11 cellular contexts compared by ENCODE assay signal in genomic region chr17:28675980-28676379, GRCh38. TPM values are rescaled to one million over a fixed set of nuclear protein-coding genes. Genes with fewer than 3 reads are reported as not detected.
DNase-seq lines count a peak whose midpoint lies in the region; ATAC-seq and TF ChIP-seq lines count a peak whose summit lies in the region.
"Had no signal": no experiment of that assay in that cellular context is flagged by ENCODE, and none has a peak within 500 bp of the region (broad histone marks: within the 10 kb centered on the region; RNA-seq: fewer than 3 reads in every experiment).

No MANE protein-coding gene starts in this region.

- no peak for ATAC-seq in stimulated activated naive CD8-positive, alpha-beta T cell treated with anti-CD3 and anti-CD28 coated beads, Interleukin-15, Interleukin-2, amounts not matched to agents 100 U/mL and 50 U/mL, for 24 hours

- in situ Hi-C loops in brain microvascular endothelial cell (cut with HindIII; ENCODE audit: low pct_ligation_motif_present, low sequenced_read_pairs) = no loop called here

- H2AFZ ChIP-seq in osteoblast (ENCODE audit: low read length) = no peak overlapping the region

- TF ChIP-seq CTCF in NB4 (IDR thresholded peaks at IDR 0.05; ENCODE audit: low read depth, low read length) (peak; percentile 32), brain microvascular endothelial cell (IDR thresholded peaks at IDR 0.05; ENCODE audit: low read depth, low read length, missing control alignments) (peak; percentile 51), osteoblast (IDR thresholded peaks at IDR 0.05; ENCODE audit: extremely low read depth, low read depth, low read length) (peak; percentile 20)

- no peaks in the 10 kb centered on the region for H3K9me3 ChIP-seq in osteoblast (ENCODE audit: low read depth, low read length)
- H3K9me3 ChIP-seq: BLaER1 treated with 17β-estradiol and CSF1 and Interleukin-3, amounts not matched to agents 10 nM and 100 nM had no signal

- H4K20me1 ChIP-seq in osteoblast (ENCODE audit: insufficient read depth, low read length) = peaks cover 9% of the 10 kb centered on the region

- no peaks in the 10 kb centered on the region for H3K4me1 ChIP-seq in osteoblast (ENCODE audit: insufficient read depth, low read length)
- H3K4me1 ChIP-seq: BLaER1 treated with 17β-estradiol and CSF1 and Interleukin-3, amounts not matched to agents 10 nM and 100 nM had no signal

- H3K27ac ChIP-seq in brain microvascular endothelial cell = no peak overlapping the region
- no peak overlapping the region for H3K27ac ChIP-seq in osteoblast (ENCODE audit: low read depth, low read length)
- H3K27ac ChIP-seq: BLaER1 treated with 17β-estradiol and CSF1 and Interleukin-3, amounts not matched to agents 10 nM and 100 nM; SK-N-MC had no signal

- TF ChIP-seq POLR2A in NB4 (IDR thresholded peaks at IDR 0.05; ENCODE audit: extremely low read depth, insufficient read length) = no peak

- no peak overlapping the region for H3K4me3 ChIP-seq in NB4 (ENCODE audit: low read depth, low read length)
- H3K4me3 ChIP-seq in brain microvascular endothelial cell (ENCODE audit: low read depth, low read length) = no peak overlapping the region
- no peak overlapping the region for H3K4me3 ChIP-seq in osteoblast (ENCODE audit: insufficient read depth, low read length)
- H3K4me3 ChIP-seq: BLaER1 treated with 17β-estradiol and CSF1 and Interleukin-3, amounts not matched to agents 10 nM and 100 nM; lung; SK-N-MC had no signal

- H3K36me3 ChIP-seq in brain microvascular endothelial cell (replicated peaks) (peaks cover 97% of the 10 kb centered on the region), osteoblast (ENCODE audit: insufficient read depth, low read length) (peaks cover 89% of the 10 kb centered on the region)

- H3K4me2 ChIP-seq in osteoblast (ENCODE audit: insufficient read depth, low read length) = no peak overlapping the region
- H3K4me2 ChIP-seq: BLaER1 treated with 17β-estradiol and CSF1 and Interleukin-3, amounts not matched to agents 10 nM and 100 nM had no signal

- H3K79me2 ChIP-seq in osteoblast (ENCODE audit: insufficient read depth, low read length) = peaks cover 11% of the 10 kb centered on the region

- DNase-seq in NCI-H2196 (lab: John Stamatoyannopoulos, UW; ENCODE audit: unreplicated experiment) (peak; percentile 11), NCI-H2196 treated with DMSO at 0.1 percent for 48 hours (lab: John Stamatoyannopoulos, UW; ENCODE audit: unreplicated experiment) (no peak), NB4 (ENCODE audit: low read depth) (peak; percentile 20), brain microvascular endothelial cell (no peak), osteoblast (ENCODE audit: insufficient read length, low spot score, missing footprints) (no peak), SK-N-DZ (ENCODE audit: low spot score) (no peak)
- no peak for DNase-seq in stimulated activated naive CD8-positive, alpha-beta T cell treated with anti-CD3 and anti-CD28 coated beads, Interleukin-15, Interleukin-2, amounts not matched to agents 100 U/mL and 50 U/mL, for 24 hours
- DNase-seq in central memory CD4-positive, alpha-beta T cell = no peak

- H3K27me3 ChIP-seq in brain microvascular endothelial cell (replicated peaks) (no peaks in the 10 kb centered on the region), osteoblast (ENCODE audit: insufficient read depth, low read length) (no peaks in the 10 kb centered on the region)
- H3K27me3 ChIP-seq: BLaER1 treated with 17β-estradiol and CSF1 and Interleukin-3, amounts not matched to agents 10 nM and 100 nM had no signal

RNA-seq across cellular contexts. Expression of gene SUPT6H, which starts 14.0 kb away (rescaled TPM):
- total RNA-seq in osteoblast = 47.4 and 54.2 TPM in 2 replicates
- 29.4 and 35.0 TPM in 2 replicates for polyA plus RNA-seq in SK-N-DZ (2014; cell fraction: cytosol; rRNA removed)
- 31.7 and 70.7 TPM in 2 replicates for polyA plus RNA-seq in SK-N-DZ (2014; cell fraction: nucleus; rRNA removed)

RNA-seq across cellular contexts. Expression of gene SDF2, which starts 14.3 kb away (rescaled TPM):
- total RNA-seq in osteoblast = 37.4 and 40.9 TPM in 2 replicates
- 85.7 and 91.8 TPM in 2 replicates for polyA plus RNA-seq in SK-N-DZ (2014; cell fraction: cytosol; rRNA removed)
- 59.8 and 60.7 TPM in 2 replicates for polyA plus RNA-seq in SK-N-DZ (2014; cell fraction: nucleus; rRNA removed)

RNA-seq across cellular contexts. Expression of gene BLTP2, which starts 31.0 kb away (rescaled TPM):
- total RNA-seq in osteoblast = 170 and 171 TPM in 2 replicates
- polyA plus RNA-seq in SK-N-DZ (2014; cell fraction: cytosol; rRNA removed) = 58.7 and 83.5 TPM in 2 replicates
- 173 and 215 TPM in 2 replicates for polyA plus RNA-seq in SK-N-DZ (2014; cell fraction: nucleus; rRNA removed)

RNA-seq across cellular contexts. Expression of gene PROCA1, which starts 35.7 kb away (rescaled TPM):
- 0.36 and 0.88 TPM in 2 replicates for total RNA-seq in osteoblast
- polyA plus RNA-seq in SK-N-DZ (2014; cell fraction: cytosol; rRNA removed) = 7.0 and 13.4 TPM in 2 replicates
- polyA plus RNA-seq in SK-N-DZ (2014; cell fraction: nucleus; rRNA removed) = 35.6 and 40.0 TPM in 2 replicates

RNA-seq across cellular contexts. Expression of gene RAB34, which starts 41.7 kb away (rescaled TPM):
- total RNA-seq in osteoblast = 176 and 186 TPM in 2 replicates
- polyA plus RNA-seq in SK-N-DZ (2014; cell fraction: cytosol; rRNA removed) = 50.8 and 51.5 TPM in 2 replicates
- 124 and 148 TPM in 2 replicates for polyA plus RNA-seq in SK-N-DZ (2014; cell fraction: nucleus; rRNA removed)

Comparison
In these comparisons a context has a peak if more than half of its experiments do, and no peak if none do; other contexts are left out.
1. DNase-seq: peak in NCI-H2196 (single experiment) and NB4 (single experiment); none in NCI-H2196 treated with DMSO at 0.1 percent for 48 hours (single experiment), brain microvascular endothelial cell (single experiment), osteoblast (single experiment), SK-N-DZ (single experiment), stimulated activated naive CD8-positive, alpha-beta T cell treated with anti-CD3 and anti-CD28 coated beads, Interleukin-15, Interleukin-2, amounts not matched to agents 100 U/mL and 50 U/mL, for 24 hours (single experiment) and central memory CD4-positive, alpha-beta T cell (single experiment).
2. Peak in every context shown above with its lines, with median percentiles within 50 percentile points of each other: CTCF ChIP-seq.